25 cellular contexts compared by ENCODE assay signal in the genomic region with DNA sequence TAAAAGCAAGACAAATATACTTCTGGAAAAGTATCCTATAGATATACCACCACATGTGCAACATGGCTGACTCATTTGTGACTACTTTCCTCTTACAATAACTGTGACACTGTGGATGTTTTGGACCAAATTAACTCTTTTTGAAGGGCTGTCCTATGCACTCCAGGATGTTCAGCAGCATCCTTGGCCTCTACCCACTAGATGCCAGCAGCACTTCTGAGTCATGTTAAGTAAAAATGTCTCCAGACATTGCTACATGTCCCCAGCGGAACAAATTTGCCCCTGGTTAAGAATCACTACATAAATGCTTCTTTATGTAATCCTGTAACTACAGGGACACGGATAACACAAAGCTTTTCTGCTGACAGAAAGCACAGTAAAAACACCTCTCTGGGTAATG.
"Had no signal": no experiment of that assay in that cellular context is flagged by ENCODE, and none has a peak within 500 bp of the region (broad histone marks: within the 10 kb centered on the region; RNA-seq: fewer than 3 reads in every experiment).

No MANE protein-coding gene starts in this region.

- H3K4me3 ChIP-seq: breast epithelium, esophagus muscularis mucosa, gastroesophageal sphincter, hepatocyte, left ventricle myocardium inferior, lung, prostate gland, thoracic aorta, vagina had no signal

- DNase-seq: activated CD4-positive, alpha-beta T cell treated with anti-CD3 and anti-CD28 coated beads, Interleukin-2, amount 50 U/mL, for 1 hour; activated CD4-positive, CD25-positive, alpha-beta regulatory T cell treated with anti-CD3 and anti-CD28 coated beads, Interleukin-2, amount 50 U/mL, for 72 hours; activated CD8-positive, alpha-beta T cell treated with anti-CD3 and anti-CD28 coated beads for 36 hours; activated gamma-delta T cell treated with Interleukin-2 at 50 U/mL for 16 hours; activated naive CD4-positive, alpha-beta T cell treated with anti-CD3 and anti-CD28 coated beads, Interleukin-2, amount 50 U/mL, for 16 hours; activated T-cell treated with anti-CD3 and anti-CD28 coated beads, Interleukin-2, amount 50 U/mL, for 4 hours; amygdala; central memory CD4-positive, alpha-beta T cell; endodermal cell; islet precursor cell; left ventricle myocardium inferior; mesendoderm; retina; small intestine; stimulated activated CD4-positive, alpha-beta T cell treated with anti-CD3 and anti-CD28 coated beads, Interleukin-4, amount 100 ng/mL, for 24 hours; T-helper 9 cell had no signal

- H3K27me3 ChIP-seq: breast epithelium, esophagus muscularis mucosa, gastroesophageal sphincter, hepatocyte, vagina had no signal

- H3K27ac ChIP-seq: breast epithelium, esophagus muscularis mucosa, gastroesophageal sphincter, hepatocyte, left ventricle myocardium inferior, prostate gland, thoracic aorta, vagina had no signal

- H3K79me2 ChIP-seq: hepatocyte had no signal

- H3K4me2 ChIP-seq: hepatocyte had no signal

- FAIRE-seq: TTC549 had no signal

- H3K4me1 ChIP-seq: breast epithelium, prostate gland had no signal

- H3K36me3 ChIP-seq: breast epithelium, prostate gland had no signal

- H3K9me3 ChIP-seq: breast epithelium, esophagus muscularis mucosa, gastroesophageal sphincter, left ventricle myocardium inferior, prostate gland, thoracic aorta, vagina had no signal

- H2AFZ ChIP-seq: hepatocyte had no signal
